Comparison of ENCODE assay signal across 21 cellular contexts in the genomic region with DNA sequence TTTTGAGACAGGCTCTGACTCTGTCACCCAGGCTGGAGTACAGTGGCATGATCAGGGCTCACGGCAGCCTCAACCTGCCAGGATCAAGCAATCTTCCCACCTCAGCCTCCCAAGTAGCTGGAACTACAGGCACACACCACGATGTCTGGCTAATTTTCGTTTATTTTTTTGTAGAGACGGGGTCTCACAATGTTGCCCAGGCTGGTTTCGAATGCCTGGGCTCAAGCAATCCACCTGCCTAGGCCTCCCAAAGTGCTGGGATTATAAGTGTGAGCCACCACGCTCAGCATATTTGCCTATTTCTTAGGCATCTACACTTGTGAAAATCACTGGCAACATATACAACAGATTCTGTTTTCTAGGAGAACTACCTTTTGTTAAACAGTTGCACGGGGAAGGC.
"Had no signal": no experiment of that assay in that cellular context is flagged by ENCODE, and none has a peak within 500 bp of the region (broad histone marks: within the 10 kb centered on the region; RNA-seq: fewer than 3 reads in every experiment).

No MANE protein-coding gene starts in this region.

- H3K27ac ChIP-seq: body of pancreas, foreskin keratinocyte, neural progenitor cell, prostate gland, right atrium auricular region, transverse colon, uterus had no signal

- H3K36me3 Mint-ChIP-seq: activated naive CD4-positive, alpha-beta T cell treated with anti-CD3 and anti-CD28 coated beads, Interleukin-2, amount 50 U/mL, for 72 hours; neural progenitor cell had no signal

- H3K9me3 Mint-ChIP-seq: activated CD4-positive, alpha-beta T cell treated with anti-CD3 and anti-CD28 coated beads, Interleukin-2, amount 10 ng/mL, durations not matched to agents 7 days and 5 days; activated naive CD4-positive, alpha-beta T cell treated with anti-CD3 and anti-CD28 coated beads, Interleukin-2, amount 50 U/mL, for 72 hours; activated T-cell treated with anti-CD3 and anti-CD28 coated beads, Interleukin-2, amount 50 U/mL, for 72 hours; neural progenitor cell; stimulated activated naive CD8-positive, alpha-beta T cell treated with anti-CD3 and anti-CD28 coated beads, Interleukin-15, Interleukin-2, amounts not matched to agents 100 ng/mL and 50 ng/mL, for 24 hours had no signal

- H3K4me1 Mint-ChIP-seq: neural progenitor cell had no signal

- DNase-seq: activated CD4-positive, alpha-beta T cell treated with anti-CD3 and anti-CD28 coated beads, Interleukin-2, amount 10 ng/mL, durations not matched to agents 7 days and 5 days; activated effector memory CD4-positive, alpha-beta T cell treated with anti-CD3 and anti-CD28 coated beads, Interleukin-2, amount 50 U/mL, for 16 hours; activated T-cell treated with anti-CD3 and anti-CD28 coated beads, Interleukin-2, amount 50 U/mL, for 72 hours; amygdala; body of pancreas; foreskin keratinocyte; glutamatergic neuron; hippocampal formation; kidney; midbrain; stimulated activated CD4-positive, alpha-beta T cell treated with anti-CD3 and anti-CD28 coated beads, Interleukin-12 subunit alpha, Interleukin-12 subunit beta, amount 100 ng/mL, for 4 hours; stimulated activated CD4-positive, alpha-beta T cell treated with anti-CD3 and anti-CD28 coated beads, Interleukin-2, amount 100 ng/mL, for 24 hours; transverse colon; uterus had no signal

- H3K4me1 ChIP-seq: body of pancreas, prostate gland had no signal

- H3K4me3 ChIP-seq: body of pancreas, neural progenitor cell, prostate gland, right atrium auricular region, transverse colon, uterus had no signal

- H3K36me3 ChIP-seq: neural progenitor cell, prostate gland, right atrium auricular region, transverse colon, uterus had no signal

- H3K4me2 ChIP-seq: neural progenitor cell had no signal

- H3K4me3 Mint-ChIP-seq: activated CD4-positive, alpha-beta T cell treated with anti-CD3 and anti-CD28 coated beads, Interleukin-2, amount 10 ng/mL, durations not matched to agents 7 days and 5 days; activated T-cell treated with anti-CD3 and anti-CD28 coated beads, Interleukin-2, amount 50 U/mL, for 72 hours; neural progenitor cell had no signal

- H3K27me3 ChIP-seq: body of pancreas, foreskin keratinocyte, neural progenitor cell, right atrium auricular region, transverse colon, uterus had no signal

- ATAC-seq: activated CD4-positive, CD25-positive, alpha-beta regulatory T cell treated with anti-CD3 and anti-CD28 coated beads, Interleukin-2, amount 50 U/mL, for 24 hours; activated naive CD4-positive, alpha-beta T cell treated with anti-CD3 and anti-CD28 coated beads, Interleukin-2, amount 50 U/mL, for 72 hours; activated T-cell treated with anti-CD3 and anti-CD28 coated beads, Interleukin-2, amount 50 U/mL, for 72 hours; body of pancreas; foreskin keratinocyte; left lobe of liver had no signal

- H3K9me3 ChIP-seq: body of pancreas, prostate gland, right atrium auricular region, transverse colon, uterus had no signal

- H2AFZ ChIP-seq: neural progenitor cell had no signal

- H3K27ac Mint-ChIP-seq: activated CD4-positive, alpha-beta T cell treated with anti-CD3 and anti-CD28 coated beads, Interleukin-2, amount 10 ng/mL, durations not matched to agents 7 days and 5 days; activated T-cell treated with anti-CD3 and anti-CD28 coated beads, Interleukin-2, amount 50 U/mL, for 72 hours; neural progenitor cell; stimulated activated naive CD8-positive, alpha-beta T cell treated with anti-CD3 and anti-CD28 coated beads, Interleukin-15, Interleukin-2, amounts not matched to agents 100 ng/mL and 50 ng/mL, for 24 hours had no signal

- H3K9ac ChIP-seq: neural progenitor cell had no signal
